ENCODE assay signal across 32 cellular contexts in genomic region chr1:16054598-16055540, GRCh38. TPM values are rescaled to one million over a fixed set of nuclear protein-coding genes. Genes with fewer than 3 reads are reported as not detected.
"Had no signal": no experiment of that assay in that cellular context is flagged by ENCODE, and none has a peak within 500 bp of the region (broad histone marks: within the 10 kb centered on the region; RNA-seq: fewer than 3 reads in every experiment).

No MANE protein-coding gene starts in this region.

- ATAC-seq: sciatic nerve had no signal

- H3K9me3 ChIP-seq: gastrocnemius medialis, neutrophil, right atrium auricular region, suprapubic skin, transverse colon, upper lobe of right lung, uterus had no signal

- H3K27ac ChIP-seq: epithelial cell of prostate, gastrocnemius medialis, neutrophil, parathyroid adenoma, right atrium auricular region, suprapubic skin, transverse colon, upper lobe of right lung, uterus had no signal

- H3K4me3 ChIP-seq: gastrocnemius medialis, lung, right atrium auricular region, smooth muscle cell, suprapubic skin, transverse colon, upper lobe of right lung, uterus had no signal

- H3K36me3 ChIP-seq: gastrocnemius medialis, neutrophil, right atrium auricular region, suprapubic skin, transverse colon, upper lobe of right lung, uterus had no signal

- DNase-seq: effector CD8-positive, alpha-beta T cell; endodermal cell; foreskin fibroblast; gastrocnemius medialis; head of caudate nucleus; natural killer cell; stimulated activated CD4-positive, alpha-beta T cell treated with anti-CD3 and anti-CD28 coated beads, Interleukin-12 subunit alpha, Interleukin-12 subunit beta, amount 100 ng/mL, for 4 hours; stimulated activated CD4-positive, alpha-beta T cell treated with anti-CD3 and anti-CD28 coated beads, Interleukin-1b, Interleukin-23, amount 100 ng/mL, for 48 hours; stimulated activated CD4-positive, alpha-beta T cell treated with anti-CD3 and anti-CD28 coated beads, Interleukin-4, amount 100 ng/mL, for 1 hour; stimulated activated CD8-positive, alpha-beta memory T cell treated with anti-CD3 and anti-CD28 coated beads, Interleukin-4, amount 100 ng/mL, for 48 hours; stimulated activated naive CD4-positive, alpha-beta T cell; stimulated activated naive CD8-positive, alpha-beta T cell treated with anti-CD3 and anti-CD28 coated beads, Interleukin-15, amount 100 ng/mL, for 72 hours; transverse colon; upper lobe of right lung; uterus had no signal

- H2AFZ ChIP-seq: parathyroid adenoma had no signal

- H3K4me1 ChIP-seq: gastrocnemius medialis, right atrium auricular region, upper lobe of right lung, uterus had no signal

- H3K9ac ChIP-seq: parathyroid adenoma had no signal

- H3K27me3 ChIP-seq: gastrocnemius medialis, right atrium auricular region, suprapubic skin, upper lobe of right lung, uterus had no signal

RNA-seq across cellular contexts. Expression of gene CLCNKB, which starts 11.3 kb away (rescaled TPM):
- total RNA-seq: esophagus mucosa, gastrocnemius medialis, glomerular endothelial cell, left lobe of liver, liver, mononuclear cell, natural killer cell had no signal
- polyA plus RNA-seq: keratinocyte, liver, neural cell had no signal

RNA-seq across cellular contexts. Expression of gene FAM131C, which starts 18.6 kb away (rescaled TPM):
- total RNA-seq: gastrocnemius medialis, left lobe of liver, liver, lung, mononuclear cell, natural killer cell, omental fat pad, sciatic nerve, upper lobe of right lung had no signal
- polyA plus RNA-seq: lung had no signal

RNA-seq across cellular contexts. Expression of gene CLCNKA, which starts 33.0 kb away (rescaled TPM):
- total RNA-seq: glomerular endothelial cell, liver, mononuclear cell, smooth muscle cell, upper lobe of right lung had no signal
- polyA plus RNA-seq: keratinocyte, liver, neural cell had no signal

RNA-seq across cellular contexts. Expression of gene HSPB7, which starts 37.0 kb away (rescaled TPM):
- total RNA-seq: glomerular endothelial cell, mononuclear cell, natural killer cell, progenitor cell of endocrine pancreas had no signal
- polyA plus RNA-seq: neural cell had no signal

RNA-seq across cellular contexts. Expression of gene SRARP, which starts 50.8 kb away (rescaled TPM):
- total RNA-seq: esophagus mucosa, glomerular endothelial cell, left lobe of liver, liver, lung, mononuclear cell, natural killer cell, omental fat pad, progenitor cell of endocrine pancreas, smooth muscle cell, suprapubic skin, transverse colon, upper lobe of right lung, uterus had no signal
- polyA plus RNA-seq: keratinocyte, neural cell, smooth muscle cell had no signal
